ENCODE assay signal across 18 cellular contexts in genomic region chr14:59395672-59396071, GRCh38.
"Had no signal": no experiment of that assay in that cellular context is flagged by ENCODE, and none has a peak within 500 bp of the region (broad histone marks: within the 10 kb centered on the region; RNA-seq: fewer than 3 reads in every experiment).

No MANE protein-coding gene starts in this region.

- H3K4me3 Mint-ChIP-seq: nephron had no signal

- H3K27me3 ChIP-seq: colonic mucosa, foreskin keratinocyte, sigmoid colon, stomach, transverse colon had no signal

- H3K4me1 Mint-ChIP-seq: naive B cell, nephron had no signal

- FAIRE-seq: islet of Langerhans had no signal

- H3K27ac Mint-ChIP-seq: naive B cell, nephron had no signal

- H3K36me3 Mint-ChIP-seq: naive B cell had no signal

- H3K36me3 ChIP-seq: colonic mucosa, sigmoid colon, stomach, thoracic aorta, transverse colon had no signal

- ATAC-seq: foreskin keratinocyte, psoas muscle had no signal

- DNase-seq: colonic mucosa; dermis blood vessel endothelial cell; foreskin keratinocyte; kidney glomerular epithelial cell; mesendoderm; naive B cell; psoas muscle; retina; sigmoid colon; stimulated activated CD4-positive, alpha-beta T cell treated with anti-CD3 and anti-CD28 coated beads, Interleukin-12 subunit alpha, Interleukin-12 subunit beta, amount 100 ng/mL, for 4 hours; stimulated activated naive CD4-positive, alpha-beta T cell; stomach; substantia nigra; transverse colon had no signal

- H3K4me3 ChIP-seq: colonic mucosa, psoas muscle, sigmoid colon, skin epidermis, stomach, thoracic aorta, transverse colon had no signal

- H3K9me3 ChIP-seq: colonic mucosa, psoas muscle, sigmoid colon, stomach, thoracic aorta, transverse colon had no signal

- H3K27ac ChIP-seq: colonic mucosa, foreskin keratinocyte, psoas muscle, sigmoid colon, skin epidermis, stomach, thoracic aorta, transverse colon had no signal

- H3K4me1 ChIP-seq: colonic mucosa, psoas muscle, sigmoid colon, stomach, transverse colon had no signal
